In the genomic region with DNA sequence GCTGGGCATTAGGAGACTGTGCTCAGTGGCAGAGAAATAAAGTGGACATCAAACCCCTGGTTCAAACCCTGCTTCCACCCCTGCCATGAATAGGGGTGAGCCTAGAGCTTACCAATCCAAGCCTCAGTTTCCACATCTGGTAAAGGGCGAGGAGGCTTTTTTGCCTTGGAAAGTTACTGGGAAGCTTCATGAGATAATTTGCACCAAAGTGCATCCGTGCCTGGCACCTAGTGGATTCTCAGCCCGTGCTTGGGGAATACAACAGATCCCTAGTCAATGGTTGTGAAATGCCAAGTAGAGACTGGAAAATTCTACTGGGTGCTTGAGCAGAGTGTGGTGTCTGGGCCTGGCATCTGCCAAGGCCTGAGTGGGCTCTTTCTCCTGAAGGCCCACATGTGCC, we compare ENCODE assay signal across 21 cellular contexts.
"Had no signal": no experiment of that assay in that cellular context is flagged by ENCODE, and none has a peak within 500 bp of the region (broad histone marks: within the 10 kb centered on the region; RNA-seq: fewer than 3 reads in every experiment).

No MANE protein-coding gene starts in this region.

- ATAC-seq: heart right ventricle; mucosa of descending colon; naive thymus-derived CD4-positive, alpha-beta T cell; natural killer cell treated with Interleukin-12 subunit alpha and Interleukin-12 subunit beta and Interleukin-15 and Interleukin-18, amount 100 ng/mL, for 72 hours; pancreas; right lobe of liver had no signal

- H3K4me1 ChIP-seq: right atrium auricular region had no signal

- H3K27me3 ChIP-seq: heart right ventricle, hepatocyte, pancreas, right atrium auricular region, right lobe of liver, tibial nerve had no signal

- H3K27ac ChIP-seq: heart right ventricle, hepatocyte, left ventricle myocardium inferior, pancreas, right atrium auricular region, right lobe of liver, tibial nerve had no signal

- H3K9me3 ChIP-seq: heart right ventricle, left ventricle myocardium inferior, mucosa of descending colon, pancreas, right atrium auricular region, right lobe of liver, tibial nerve had no signal

- DNase-seq: heart right ventricle; islet precursor cell; left ventricle myocardium inferior; mesendoderm; midbrain; mucosa of descending colon; naive thymus-derived CD4-positive, alpha-beta T cell; nucleus accumbens; right lobe of liver; stimulated activated CD4-positive, alpha-beta T cell treated with anti-CD3 and anti-CD28 coated beads, Interleukin-12 subunit alpha, Interleukin-12 subunit beta, amount 100 ng/mL, for 4 hours; stimulated activated CD4-positive, alpha-beta T cell treated with anti-CD3 and anti-CD28 coated beads, Interleukin-15, amount 100 ng/mL, for 24 hours; stimulated activated CD4-positive, alpha-beta T cell treated with anti-CD3 and anti-CD28 coated beads, Interleukin-2, amount 100 ng/mL, for 24 hours; stimulated activated CD4-positive, alpha-beta T cell treated with anti-CD3 and anti-CD28 coated beads, Interleukin-4, amount 100 ng/mL, for 1 hour; stimulated activated naive CD4-positive, alpha-beta T cell had no signal

- H3K36me3 ChIP-seq: heart right ventricle, left ventricle myocardium inferior, pancreas, right atrium auricular region, right lobe of liver, tibial nerve had no signal

- H3K4me3 ChIP-seq: heart right ventricle, hepatocyte, left ventricle myocardium inferior, lung, mucosa of descending colon, pancreas, right atrium auricular region, right lobe of liver, smooth muscle cell, tibial nerve had no signal
